Comparison of ENCODE assay signal across 16 cellular contexts in the genomic region with DNA sequence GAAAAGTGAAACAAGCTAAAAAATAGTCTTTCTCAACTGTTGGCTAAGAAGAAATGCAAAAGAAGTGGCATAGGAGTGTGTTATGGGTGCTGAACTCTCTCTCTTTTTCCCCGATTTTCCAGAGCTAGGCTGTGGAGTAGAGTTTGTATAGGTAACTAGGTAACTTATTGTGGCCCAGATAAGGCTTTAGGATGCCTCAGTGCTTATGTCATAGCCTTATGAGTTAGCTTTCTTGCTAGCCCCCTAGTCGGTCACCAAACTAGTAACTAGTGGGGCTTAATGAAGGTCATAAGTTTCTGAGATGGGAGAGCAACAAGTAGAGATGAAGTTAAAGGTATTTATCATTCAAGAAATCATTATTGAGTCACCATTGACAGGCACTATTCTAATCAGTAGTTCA.
"Had no signal": no experiment of that assay in that cellular context is flagged by ENCODE, and none has a peak within 500 bp of the region (broad histone marks: within the 10 kb centered on the region; RNA-seq: fewer than 3 reads in every experiment).

No MANE protein-coding gene starts in this region.

- H3K27me3 Mint-ChIP-seq: activated CD4-positive, alpha-beta T cell treated with anti-CD3 and anti-CD28 coated beads, Interleukin-2, amount 10 ng/mL, durations not matched to agents 24 days and 14 days had no signal

- DNase-seq: activated CD4-positive, alpha-beta T cell treated with anti-CD3 and anti-CD28 coated beads, Interleukin-2, amount 10 ng/mL, durations not matched to agents 24 days and 14 days; activated CD8-positive, alpha-beta memory T cell treated with anti-CD3 and anti-CD28 coated beads, Interleukin-2, amount 50 U/mL, for 48 hours; adrenal gland; left ventricle myocardium inferior; mucosa of descending colon; nephron progenitor cell; occipital lobe; stimulated activated CD4-positive, alpha-beta T cell treated with anti-CD3 and anti-CD28 coated beads, Interleukin-2, amount 100 ng/mL, for 48 hours; stimulated activated CD8-positive, alpha-beta memory T cell treated with anti-CD3 and anti-CD28 coated beads, Interleukin-4, amount 100 ng/mL, for 48 hours; stimulated activated naive CD8-positive, alpha-beta T cell treated with anti-CD3 and anti-CD28 coated beads, Interleukin-15, Interleukin-2, amounts not matched to agents 100 U/mL and 50 U/mL, for 24 hours; transverse colon had no signal

- H3K4me3 Mint-ChIP-seq: activated CD4-positive, alpha-beta T cell treated with anti-CD3 and anti-CD28 coated beads, Interleukin-2, amount 10 ng/mL, durations not matched to agents 24 days and 14 days; nephron progenitor cell; T-helper 1 cell treated with Interleukin-12 subunit alpha and Interleukin-12 subunit beta and Interleukin-4 antibody, amounts not matched to agents 30 μg/mL and 1 μg/mL, for 36 hours; WTC11 had no signal

- ATAC-seq: stimulated activated naive CD8-positive, alpha-beta T cell treated with anti-CD3 and anti-CD28 coated beads, Interleukin-15, Interleukin-2, amounts not matched to agents 100 U/mL and 50 U/mL, for 24 hours; WTC11 had no signal

- H3K27ac Mint-ChIP-seq: activated CD4-positive, alpha-beta T cell treated with anti-CD3 and anti-CD28 coated beads, Interleukin-2, amount 10 ng/mL, durations not matched to agents 24 days and 14 days; nephron progenitor cell; T-helper 1 cell treated with Interleukin-12 subunit alpha and Interleukin-12 subunit beta and Interleukin-4 antibody, amounts not matched to agents 30 μg/mL and 1 μg/mL, for 36 hours; WTC11 had no signal

- H3K4me1 Mint-ChIP-seq: nephron progenitor cell had no signal

- FAIRE-seq: endometrium, keratinocyte, TTC549 had no signal
